In genomic region chr1:210407887-210408252, GRCh38 we compare ENCODE assay signal across 13 cellular contexts.
"Had no signal": no experiment of that assay in that cellular context is flagged by ENCODE, and none has a peak within 500 bp of the region (broad histone marks: within the 10 kb centered on the region; RNA-seq: fewer than 3 reads in every experiment).

No MANE protein-coding gene starts in this region.

- H3K4me1 ChIP-seq: ascending aorta, SJSA1 had no signal

- DNase-seq: NCI-H1436 treated with DMSO at 0.1 percent for 48 hours, NCI-H446 treated with DMSO at 0.1 percent for 48 hours, NCI-H524 treated with DMSO at 0.1 percent for 48 hours had no signal

- H3K36me3 ChIP-seq: ascending aorta, SJSA1 had no signal

- H3K4me1 Mint-ChIP-seq: activated naive CD4-positive, alpha-beta T cell treated with anti-CD3 and anti-CD28 coated beads, Interleukin-2, amount 50 U/mL, for 24 hours had no signal

- H3K27me3 ChIP-seq: ascending aorta, SJSA1 had no signal

- H3K27ac ChIP-seq: ascending aorta, SJSA1 had no signal

- H3K9me3 ChIP-seq: ascending aorta, SJSA1 had no signal

- H3K36me3 Mint-ChIP-seq: activated naive CD4-positive, alpha-beta T cell treated with anti-CD3 and anti-CD28 coated beads, Interleukin-2, amount 50 U/mL, for 24 hours had no signal

- H3K4me3 ChIP-seq: ascending aorta, SJSA1 had no signal

- H3K27ac Mint-ChIP-seq: activated CD8-positive, alpha-beta T cell treated with anti-CD3 and anti-CD28 coated beads, Interleukin-2, amount 10 ng/mL, durations not matched to agents 7 days and 5 days; activated naive CD4-positive, alpha-beta T cell treated with anti-CD3 and anti-CD28 coated beads, Interleukin-2, amount 50 U/mL, for 24 hours; activated naive CD8-positive, alpha-beta T cell treated with anti-CD3 and anti-CD28 coated beads, Interleukin-2, amount 50 U/mL, for 24 hours; activated T-cell treated with anti-CD3 and anti-CD28 coated beads, Interleukin-2, amount 50 U/mL, for 24 hours; activated T-helper 1 cell treated with anti-CD3 and anti-CD28 coated beads, Interleukin-12 subunit alpha, Interleukin-12 subunit beta, Interleukin-2, Interleukin-4 antibody, amounts not matched to agents 30 ng/mL and 10 ng/mL and 1 ng/mL, durations not matched to agents 14 hours and 24 hours and 36 hours; T-helper 1 cell treated with Interleukin-12 subunit alpha and Interleukin-12 subunit beta and Interleukin-4 antibody, amounts not matched to agents 30 μg/mL and 1 μg/mL, for 36 hours had no signal

- H3K9me3 Mint-ChIP-seq: activated naive CD4-positive, alpha-beta T cell treated with anti-CD3 and anti-CD28 coated beads, Interleukin-2, amount 50 U/mL, for 24 hours; activated naive CD8-positive, alpha-beta T cell treated with anti-CD3 and anti-CD28 coated beads, Interleukin-2, amount 50 U/mL, for 24 hours; activated T-cell treated with anti-CD3 and anti-CD28 coated beads, Interleukin-2, amount 50 U/mL, for 24 hours; activated T-helper 1 cell treated with anti-CD3 and anti-CD28 coated beads, Interleukin-12 subunit alpha, Interleukin-12 subunit beta, Interleukin-2, Interleukin-4 antibody, amounts not matched to agents 30 ng/mL and 10 ng/mL and 1 ng/mL, durations not matched to agents 14 hours and 24 hours and 36 hours; brain; central memory CD8-positive, alpha-beta T cell; T-helper 1 cell treated with Interleukin-12 subunit alpha and Interleukin-12 subunit beta and Interleukin-4 antibody, amounts not matched to agents 30 μg/mL and 1 μg/mL, for 36 hours had no signal

- H3K27me3 Mint-ChIP-seq: activated naive CD4-positive, alpha-beta T cell treated with anti-CD3 and anti-CD28 coated beads, Interleukin-2, amount 50 U/mL, for 24 hours; activated naive CD8-positive, alpha-beta T cell treated with anti-CD3 and anti-CD28 coated beads, Interleukin-2, amount 50 U/mL, for 24 hours; brain; central memory CD8-positive, alpha-beta T cell had no signal

- H3K4me3 Mint-ChIP-seq: activated CD8-positive, alpha-beta T cell treated with anti-CD3 and anti-CD28 coated beads, Interleukin-2, amount 10 ng/mL, durations not matched to agents 7 days and 5 days; activated naive CD4-positive, alpha-beta T cell treated with anti-CD3 and anti-CD28 coated beads, Interleukin-2, amount 50 U/mL, for 24 hours; activated naive CD8-positive, alpha-beta T cell treated with anti-CD3 and anti-CD28 coated beads, Interleukin-2, amount 50 U/mL, for 24 hours; activated T-cell treated with anti-CD3 and anti-CD28 coated beads, Interleukin-2, amount 50 U/mL, for 24 hours; activated T-helper 1 cell treated with anti-CD3 and anti-CD28 coated beads, Interleukin-12 subunit alpha, Interleukin-12 subunit beta, Interleukin-2, Interleukin-4 antibody, amounts not matched to agents 30 ng/mL and 10 ng/mL and 1 ng/mL, durations not matched to agents 14 hours and 24 hours and 36 hours; brain; central memory CD8-positive, alpha-beta T cell; T-helper 1 cell treated with Interleukin-12 subunit alpha and Interleukin-12 subunit beta and Interleukin-4 antibody, amounts not matched to agents 30 μg/mL and 1 μg/mL, for 36 hours had no signal
